In the genomic region with DNA sequence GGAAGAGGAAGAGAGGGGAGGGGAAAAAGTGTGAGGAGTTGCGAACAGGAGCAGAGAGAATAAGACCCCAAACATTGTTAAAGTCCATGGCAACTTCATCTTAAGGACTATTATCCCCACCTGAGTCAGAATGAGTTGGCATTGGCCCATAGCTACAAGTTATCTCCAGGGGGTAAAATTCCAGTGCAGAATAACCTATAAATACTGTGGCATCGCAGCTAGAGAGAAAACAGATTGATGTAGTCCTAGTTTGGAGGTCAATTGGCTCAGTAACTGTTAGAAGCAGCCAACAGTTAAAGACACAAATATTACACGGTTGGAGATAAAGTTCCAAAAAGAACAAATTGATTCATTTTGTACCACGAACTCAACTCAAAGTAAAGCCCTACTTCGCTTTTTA, we compare ENCODE assay signal across 18 cellular contexts.
DNase-seq lines count a peak whose midpoint lies in the region; TF ChIP-seq lines count a peak whose summit lies in the region.
"Had no signal": no experiment of that assay in that cellular context is flagged by ENCODE, and none has a peak within 500 bp of the region (broad histone marks: within the 10 kb centered on the region; RNA-seq: fewer than 3 reads in every experiment).

No MANE protein-coding gene starts in this region.

- H3K4me1 Mint-ChIP-seq in mesothelial cell of epicardium: peaks cover 43% of the 10 kb centered on the region

- TF ChIP-seq RAD21 in Ishikawa (IDR thresholded peaks at IDR 0.05; ENCODE audit: low read depth): no peak

- peak; percentile 9 for DNase-seq in Caki2 (ENCODE audit: low read depth)
- peak; percentile 22 to 51 for DNase-seq in cardiac fibroblast (ENCODE audit: low read depth in 2 of 2)
- no peak for DNase-seq in mesothelial cell of epicardium (ENCODE audit: low spot score in 2 of 2, unreplicated experiment in 2 of 2)
- DNase-seq in NCI-H524 (lab: John Stamatoyannopoulos, UW): no peak
- DNase-seq in activated naive CD4-positive, alpha-beta T cell (lab: John Stamatoyannopoulos, UW): no peak
- no peak for DNase-seq in mesenteric fat pad (ENCODE audit: low spot score)
- no peak for DNase-seq in NCI-H748 (lab: John Stamatoyannopoulos, UW; ENCODE audit: unreplicated experiment)
- DNase-seq: central memory CD4-positive, alpha-beta T cell; effector CD8-positive, alpha-beta T cell; GOT3; MG63; NCI-H1694; NCI-H446 treated with DMSO at 0.1 percent for 48 hours had no signal

- no peak overlapping the region for H3K4me3 ChIP-seq in cardiac fibroblast (replicated peaks in 1 of 2; ENCODE audit: low read depth in 2 of 2, low read length in 2 of 2)
- H3K4me3 ChIP-seq: lung, MG63, SJSA1, skin epidermis had no signal

- peaks cover 4% of the 10 kb centered on the region for H3K36me3 Mint-ChIP-seq in mesothelial cell of epicardium
- H3K36me3 Mint-ChIP-seq: activated naive CD4-positive, alpha-beta T cell treated with anti-CD3 and anti-CD28 coated beads, Interleukin-2, amount 50 U/mL, for 24 hours had no signal

- TF ChIP-seq CTCF in cardiac fibroblast (IDR thresholded peaks at IDR 0.05; ENCODE audit: low read depth, low read length): no peak
- TF ChIP-seq CTCF in mesothelial cell of epicardium (IDR thresholded peaks at IDR 0.05; ENCODE audit: unreplicated experiment): no peak

- H3K9me3 Mint-ChIP-seq in mesothelial cell of epicardium: peaks cover 5% of the 10 kb centered on the region
- H3K9me3 Mint-ChIP-seq: activated naive CD4-positive, alpha-beta T cell treated with anti-CD3 and anti-CD28 coated beads, Interleukin-2, amount 50 U/mL, for 24 hours had no signal

- H3K27ac Mint-ChIP-seq in mesothelial cell of epicardium: peak overlapping the region; percentile 83
- H3K27ac Mint-ChIP-seq: activated naive CD4-positive, alpha-beta T cell treated with anti-CD3 and anti-CD28 coated beads, Interleukin-2, amount 50 U/mL, for 24 hours had no signal

- no peaks in the 10 kb centered on the region for H3K27me3 Mint-ChIP-seq in mesothelial cell of epicardium (ENCODE audit: low read depth)

- in situ Hi-C loops in Caki2 (cut with HindIII; ENCODE audit: low pct_unique_long_range_greater_than_20kb, low sequenced_read_pairs): no loop called here

- no peak for TF ChIP-seq EP300 in Ishikawa (IDR thresholded peaks at IDR 0.05; ENCODE audit: borderline replicate concordance)

- H3K4me3 Mint-ChIP-seq in mesothelial cell of epicardium: no peak overlapping the region
- H3K4me3 Mint-ChIP-seq: activated naive CD4-positive, alpha-beta T cell treated with anti-CD3 and anti-CD28 coated beads, Interleukin-2, amount 50 U/mL, for 24 hours had no signal

TF ChIP-seq in Ishikawa, 13 proteins besides CTCF, POLR2A, EP300 and RAD21:
- TF ChIP-seq, protein P1, sequence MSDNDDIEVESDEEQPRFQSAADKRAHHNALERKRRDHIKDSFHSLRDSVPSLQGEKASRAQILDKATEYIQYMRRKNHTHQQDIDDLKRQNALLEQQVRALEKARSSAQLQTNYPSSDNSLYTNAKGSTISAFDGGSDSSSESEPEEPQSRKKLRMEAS (IDR thresholded peaks at IDR 0.05): no peak
- 0 out of 2 replicates have a peak, but pooled peaks have one; percentile 21 for TF ChIP-seq TEAD4 (IDR thresholded peaks at IDR 0.05)
TF ChIP-seq in Ishikawa: peak in this region for 1.

Comparison
In these comparisons a context has a peak if more than half of its experiments do, and no peak if none do; other contexts are left out.
1. DNase-seq: peak in Caki2 (single experiment) and cardiac fibroblast (2 of 2); none in mesothelial cell of epicardium (0 of 2), NCI-H524 (0 of 2), activated naive CD4-positive, alpha-beta T cell (0 of 4), mesenteric fat pad (single experiment) and NCI-H748 (single experiment).